Comparison of ENCODE assay signal across 8 cellular contexts in genomic region chr21:28521932-28522826, GRCh38.
A peak's percentile ranks its signal among the peaks of the same experiment; 100 is the strongest.
DNase-seq lines count a peak whose midpoint lies in the region; ATAC-seq and TF ChIP-seq lines count a peak whose summit lies in the region.

No MANE protein-coding gene starts in this region.

- no peaks in the 10 kb centered on the region for H3K9me3 ChIP-seq in esophagus squamous epithelium

- H3K4me3 Mint-ChIP-seq in progenitor cell of endocrine pancreas (ENCODE audit: low read depth), result no peak overlapping the region

- H3K4me1 Mint-ChIP-seq in progenitor cell of endocrine pancreas (ENCODE audit: low read depth), result no peaks in the 10 kb centered on the region

- WGBS in esophagus squamous epithelium, 2 donors, result 56 to 71% methylated on average over 10 of the region's 10 CpGs

- no peaks in the 10 kb centered on the region for H3K9me3 Mint-ChIP-seq in progenitor cell of endocrine pancreas (ENCODE audit: low read depth)

- no peaks in the 10 kb centered on the region for H3K36me3 Mint-ChIP-seq in progenitor cell of endocrine pancreas (ENCODE audit: insufficient read depth)

- H3K27me3 ChIP-seq in esophagus squamous epithelium, result no peaks in the 10 kb centered on the region

- no peak overlapping the region for H3K27ac Mint-ChIP-seq in progenitor cell of endocrine pancreas

- no peaks in the 10 kb centered on the region for H3K27me3 Mint-ChIP-seq in progenitor cell of endocrine pancreas

- intact Hi-C loops in esophagus squamous epithelium (cut with DNase I), result no loop called here

- H3K27ac ChIP-seq in esophagus squamous epithelium, result peak overlapping the region in 3 of 4 donors; percentile 20 to 37 (median 35)

- ATAC-seq in GM18498 (IDR thresholded peaks at IDR 0.05; ENCODE audit: unreplicated experiment) (peak; percentile 60), HG03469 (IDR thresholded peaks at IDR 0.05; ENCODE audit: unreplicated experiment) (no peak), HG03039 (IDR thresholded peaks at IDR 0.05; ENCODE audit: unreplicated experiment) (no peak)

- H3K4me1 ChIP-seq in esophagus squamous epithelium, result peaks cover 0 to 16% (median 2%) of the 10 kb centered on the region in 3 donors

- TF ChIP-seq POLR2A in esophagus squamous epithelium (IDR thresholded peaks at IDR 0.05), result no peak

- DNase-seq in NCI-H1930 (lab: John Stamatoyannopoulos, UW) (peak; percentile 20 to 31), esophagus squamous epithelium (lab: John Stamatoyannopoulos, UW) (no peak), progenitor cell of endocrine pancreas (ENCODE audit: low spot score, unreplicated experiment) (no peak), germinal center (ENCODE audit: low spot score) (no peak), A172 (ENCODE audit: low spot score) (no peak)

- peak in 3 of 6 experiments; percentile 14 to 46 (median 19) for TF ChIP-seq CTCF in esophagus squamous epithelium (IDR thresholded peaks at IDR 0.05)
- TF ChIP-seq CTCF in progenitor cell of endocrine pancreas (IDR thresholded peaks at IDR 0.05; ENCODE audit: unreplicated experiment), result peak; percentile 44

- no peak overlapping the region for H3K4me3 ChIP-seq in esophagus squamous epithelium

- H3K36me3 ChIP-seq in esophagus squamous epithelium, result no peaks in the 10 kb centered on the region

Comparison
In these comparisons a context has a peak if more than half of its experiments do, and no peak if none do; other contexts are left out.
1. DNase-seq: peak in NCI-H1930 (2 of 2); none in esophagus squamous epithelium (single experiment), progenitor cell of endocrine pancreas (single experiment), germinal center (single experiment) and A172 (single experiment).